In genomic region chr12:127189992-127190391, GRCh38 we compare ENCODE assay signal across 35 cellular contexts.
"Had no signal": no experiment of that assay in that cellular context is flagged by ENCODE, and none has a peak within 500 bp of the region (broad histone marks: within the 10 kb centered on the region; RNA-seq: fewer than 3 reads in every experiment).

No MANE protein-coding gene starts in this region.

- DNase-seq: Karpas-422, Kasumi-1, MG63, MM.1S, MV-4-11, NCI-H1048, NCI-H1092, NCI-H1092 treated with DMSO at 0.1 percent for 48 hours, NCI-H1105, NCI-H1105 treated with DMSO at 0.1 percent for 48 hours, NCI-H1417, NCI-H1417 treated with DMSO at 0.1 percent for 48 hours, NCI-H1436, NCI-H1436 treated with DMSO at 0.1 percent for 48 hours, NCI-H146, NCI-H1694, NCI-H1694 treated with DMSO at 0.1 percent for 48 hours, NCI-H187, NCI-H187 treated with DMSO at 0.1 percent for 48 hours, NCI-H1930, NCI-H2029, NCI-H2029 treated with DMSO at 0.1 percent for 48 hours, NCI-H2081, NCI-H2081 treated with DMSO at 0.1 percent for 48 hours, NCI-H2107, NCI-H2171, NCI-H2171 treated with DMSO at 0.1 percent for 48 hours, NCI-H2227 treated with DMSO at 0.1 percent for 48 hours, NCI-H226, NCI-H345, NCI-H446, NCI-H446 treated with DMSO at 0.1 percent for 48 hours, NCI-H510A, NCI-H510A treated with DMSO at 0.1 percent for 48 hours, NCI-H524 had no signal

- H3K4me3 ChIP-seq: MG63 had no signal

- H3K9me3 ChIP-seq: MG63 had no signal

- H3K27me3 ChIP-seq: MG63 had no signal

- H3K36me3 ChIP-seq: MG63 had no signal
